11 cellular contexts compared by ENCODE assay signal in genomic region chr22:28977481-28977971, GRCh38.
DNase-seq lines count a peak whose midpoint lies in the region; ATAC-seq and TF ChIP-seq lines count a peak whose summit lies in the region.
"Had no signal": no experiment of that assay in that cellular context is flagged by ENCODE, and none has a peak within 500 bp of the region (broad histone marks: within the 10 kb centered on the region; RNA-seq: fewer than 3 reads in every experiment).

No MANE protein-coding gene starts in this region.

- no peaks in the 10 kb centered on the region for H3K27me3 ChIP-seq in parathyroid adenoma (ENCODE audit: control insufficient read depth, insufficient read depth, low read length)

- H3K36me3 ChIP-seq in parathyroid adenoma (ENCODE audit: control insufficient read depth, insufficient read depth, low read length) = no peaks in the 10 kb centered on the region

- H3K9ac ChIP-seq in parathyroid adenoma = no peak overlapping the region

- ATAC-seq in Right ventricle myocardium superior (ENCODE audit: poor library complexity) (peak; percentile 82), GM19328 (IDR thresholded peaks at IDR 0.05; ENCODE audit: unreplicated experiment) (no peak)

- H3K4me1 ChIP-seq in parathyroid adenoma = no peaks in the 10 kb centered on the region

- peak overlapping the region; percentile 9 for H3K4me3 Mint-ChIP-seq in Calu3 (ENCODE audit: low read depth, unreplicated experiment)
- H3K4me3 Mint-ChIP-seq: activated naive CD8-positive, alpha-beta T cell had no signal

- H3K4me1 Mint-ChIP-seq in Calu3 (ENCODE audit: low read depth, unreplicated experiment) = peaks cover 45% of the 10 kb centered on the region

- no peaks in the 10 kb centered on the region for H3K9me3 ChIP-seq in parathyroid adenoma (ENCODE audit: control insufficient read depth, low read length)

- H3K27ac Mint-ChIP-seq in Calu3 (ENCODE audit: unreplicated experiment) = peak overlapping the region; percentile 61
- H3K27ac Mint-ChIP-seq: activated naive CD8-positive, alpha-beta T cell had no signal

- H3K9me3 Mint-ChIP-seq in Calu3 (ENCODE audit: low read depth, unreplicated experiment) = no peaks in the 10 kb centered on the region

- BruUV-seq in Calu3 (replicated peaks; lab: Mats Ljungman, UMichigan) = no TSS peak

- no peak for TF ChIP-seq CTCF in Calu3 (IDR thresholded peaks at IDR 0.05; ENCODE audit: unreplicated experiment)
- TF ChIP-seq CTCF in parathyroid adenoma (IDR thresholded peaks at IDR 0.05) = no peak

- intact Hi-C loops in Calu3 (cut with micrococcal nuclease; ENCODE audit: unreplicated experiment) = loop anchor here (2.0 kb wide), 1 partner anchor 45 kb away; no protein-coding TSS in a partner anchor
- intact Hi-C loops in Right ventricle myocardium superior (cut with DNase I) = no loop called here

- peak overlapping the region; percentile 33 for H3K4me2 ChIP-seq in parathyroid adenoma (ENCODE audit: low read length)

- H3K27ac ChIP-seq in parathyroid adenoma = no peak overlapping the region

- DNase-seq in Calu3 (peak; percentile 43), amniotic epithelial cell (ENCODE audit: low read depth) (peak; percentile 34), Right ventricle myocardium superior (no peak), ecto neural progenitor cell (ENCODE audit: low spot score) (no peak), NCI-H345 (lab: John Stamatoyannopoulos, UW) (no peak)
- no peak for DNase-seq in NK-92 treated with Interleukin-12 subunit alpha and Interleukin-12 subunit beta, amount 100 ng/mL, for 24 hours (lab: John Stamatoyannopoulos, UW)
- DNase-seq: NCI-H524 had no signal

- peaks cover 7% of the 10 kb centered on the region for H3K36me3 Mint-ChIP-seq in Calu3 (ENCODE audit: insufficient read depth, unreplicated experiment)

- H3K27me3 Mint-ChIP-seq in Calu3 (ENCODE audit: unreplicated experiment) = no peaks in the 10 kb centered on the region

- H2AFZ ChIP-seq in parathyroid adenoma = no peak overlapping the region

- CTCF ChIA-PET in Calu3 (lab: Charles Lee) = interaction anchor here (0.8 to 1.1 kb wide), 4 partner anchors 21 to 122 kb away, joined by 3 to 5 read pairs (median 3); partner anchors contain the start of gene ZNRF3

- no peaks in the 10 kb centered on the region for H3K79me2 ChIP-seq in parathyroid adenoma

- H3K4me3 ChIP-seq in parathyroid adenoma (ENCODE audit: low read depth, low read length) = no peak overlapping the region
- H3K4me3 ChIP-seq: lung had no signal

Comparison
In these comparisons a context has a peak if more than half of its experiments do, and no peak if none do; other contexts are left out.
1. DNase-seq: peak in Calu3 (single experiment) and amniotic epithelial cell (single experiment); none in Right ventricle myocardium superior (single experiment), ecto neural progenitor cell (single experiment), NK-92 treated with Interleukin-12 subunit alpha and Interleukin-12 subunit beta, amount 100 ng/mL, for 24 hours (single experiment) and NCI-H345 (single experiment).